ENCODE assay signal across 34 cellular contexts in the genomic region with DNA sequence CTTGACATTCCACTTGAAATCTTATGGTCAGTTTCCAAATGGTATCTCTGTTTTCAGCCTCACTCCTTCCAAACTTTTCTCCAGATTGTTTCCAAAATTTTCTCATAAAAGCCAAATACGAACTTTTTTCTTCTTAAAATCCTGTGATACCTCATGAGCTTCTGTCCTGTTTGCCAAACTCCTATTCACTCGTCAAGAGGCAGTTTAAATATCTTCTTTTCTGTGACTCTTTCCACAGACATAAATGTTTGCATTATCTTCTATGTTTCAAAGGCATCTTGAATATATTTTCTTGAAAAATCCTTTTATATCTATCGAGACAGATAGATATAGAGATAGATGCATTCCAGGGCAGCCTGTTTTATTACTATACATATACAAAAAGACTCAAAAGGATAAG.
"Had no signal": no experiment of that assay in that cellular context is flagged by ENCODE, and none has a peak within 500 bp of the region (broad histone marks: within the 10 kb centered on the region; RNA-seq: fewer than 3 reads in every experiment).

No MANE protein-coding gene starts in this region.

- H3K9ac ChIP-seq: KMS-11 had no signal

- H3K27ac ChIP-seq: KMS-11 had no signal

- DNase-seq: Karpas-422, Kasumi-1, MG63, MM.1S, MV-4-11, NCI-H1048, NCI-H1092, NCI-H1092 treated with DMSO at 0.1 percent for 48 hours, NCI-H1105, NCI-H1105 treated with DMSO at 0.1 percent for 48 hours, NCI-H1417, NCI-H1417 treated with DMSO at 0.1 percent for 48 hours, NCI-H1436, NCI-H1436 treated with DMSO at 0.1 percent for 48 hours, NCI-H146, NCI-H1694, NCI-H1694 treated with DMSO at 0.1 percent for 48 hours, NCI-H187, NCI-H187 treated with DMSO at 0.1 percent for 48 hours, NCI-H1930, NCI-H2029, NCI-H2029 treated with DMSO at 0.1 percent for 48 hours, NCI-H2081, NCI-H2081 treated with DMSO at 0.1 percent for 48 hours, NCI-H2107, NCI-H2171, NCI-H2171 treated with DMSO at 0.1 percent for 48 hours, NCI-H2227 treated with DMSO at 0.1 percent for 48 hours, NCI-H226, NCI-H345, NCI-H446, NCI-H446 treated with DMSO at 0.1 percent for 48 hours, NCI-H510A had no signal

- H3K4me2 ChIP-seq: KMS-11 had no signal

- H3K36me3 ChIP-seq: MG63 had no signal

- H3K4me3 ChIP-seq: MG63 had no signal

- H3K27me3 ChIP-seq: MG63 had no signal

- H3K9me3 ChIP-seq: MG63 had no signal
